In genomic region chr11:113774174-113774503, GRCh38 we compare ENCODE assay signal across 9 cellular contexts. TPM values are rescaled to one million over a fixed set of nuclear protein-coding genes. Genes with fewer than 3 reads are reported as not detected.
A peak's percentile ranks its signal among the peaks of the same experiment; 100 is the strongest.
DNase-seq lines count a peak whose midpoint lies in the region; ATAC-seq and TF ChIP-seq lines count a peak whose summit lies in the region.
"Had no signal": no experiment of that assay in that cellular context is flagged by ENCODE, and none has a peak within 500 bp of the region (broad histone marks: within the 10 kb centered on the region; RNA-seq: fewer than 3 reads in every experiment).

No MANE protein-coding gene starts in this region.

- peaks cover 33% of the 10 kb centered on the region for H3K4me1 Mint-ChIP-seq in activated naive CD4-positive, alpha-beta T cell treated with anti-CD3 and anti-CD28 coated beads, Interleukin-2, amount 10 ng/mL, durations not matched to agents 7 days and 5 days
- H3K4me1 Mint-ChIP-seq in type B pancreatic cell (ENCODE audit: unreplicated experiment), result peaks cover 17% of the 10 kb centered on the region

- H3K27ac ChIP-seq in lower lobe of right lung, result peak overlapping the region; percentile 78

- intact Hi-C loops in lower lobe of right lung (cut with DNase I), result no loop called here

- no peak for DNase-seq in activated naive CD4-positive, alpha-beta T cell treated with anti-CD3 and anti-CD28 coated beads, Interleukin-2, amount 10 ng/mL, durations not matched to agents 7 days and 5 days
- DNase-seq in activated naive CD4-positive, alpha-beta T cell treated with Interleukin-2 at 50 U/mL for 16 hours, result no peak
- DNase-seq in astrocyte of the spinal cord (ENCODE audit: low read depth, low spot score) (no peak), lower lobe of right lung (no peak), type B pancreatic cell (ENCODE audit: extremely low spot score, unreplicated experiment) (no peak), OCI-M2 (lab: John Stamatoyannopoulos, UW; ENCODE audit: unreplicated experiment) (no peak)
- no peak for DNase-seq in effector CD8-positive, alpha-beta T cell (lab: John Stamatoyannopoulos, UW)

- peaks cover 12% of the 10 kb centered on the region for H3K36me3 Mint-ChIP-seq in activated naive CD4-positive, alpha-beta T cell treated with anti-CD3 and anti-CD28 coated beads, Interleukin-2, amount 10 ng/mL, durations not matched to agents 7 days and 5 days
- H3K36me3 Mint-ChIP-seq in type B pancreatic cell, result peaks cover 3% of the 10 kb centered on the region

- ATAC-seq in lower lobe of right lung (no peak), GM18870 (IDR thresholded peaks at IDR 0.05; ENCODE audit: unreplicated experiment) (no peak)

- H3K4me3 Mint-ChIP-seq in activated naive CD4-positive, alpha-beta T cell treated with anti-CD3 and anti-CD28 coated beads, Interleukin-2, amount 10 ng/mL, durations not matched to agents 7 days and 5 days, result peak overlapping the region; percentile 95
- peak overlapping the region; percentile 100 for H3K4me3 Mint-ChIP-seq in type B pancreatic cell

- TF ChIP-seq CTCF in astrocyte of the spinal cord (IDR thresholded peaks at IDR 0.05; ENCODE audit: low read depth, low read length) (no peak), lower lobe of right lung (IDR thresholded peaks at IDR 0.05) (no peak), type B pancreatic cell (conservative IDR thresholded peaks at IDR 0.05) (peak; percentile 6)

- no peaks in the 10 kb centered on the region for H3K27me3 ChIP-seq in lower lobe of right lung (ENCODE audit: low read depth)

- peaks cover 12% of the 10 kb centered on the region for H3K27me3 Mint-ChIP-seq in activated naive CD4-positive, alpha-beta T cell treated with anti-CD3 and anti-CD28 coated beads, Interleukin-2, amount 10 ng/mL, durations not matched to agents 7 days and 5 days
- H3K27me3 Mint-ChIP-seq in type B pancreatic cell, result peaks cover 34% of the 10 kb centered on the region

- H3K9me3 Mint-ChIP-seq in activated naive CD4-positive, alpha-beta T cell treated with anti-CD3 and anti-CD28 coated beads, Interleukin-2, amount 10 ng/mL, durations not matched to agents 7 days and 5 days, result no peaks in the 10 kb centered on the region
- no peaks in the 10 kb centered on the region for H3K9me3 Mint-ChIP-seq in type B pancreatic cell

- H3K36me3 ChIP-seq in lower lobe of right lung, result peaks cover 6% of the 10 kb centered on the region

- in situ Hi-C loops in astrocyte of the spinal cord (cut with HindIII; ENCODE audit: low sequenced_read_pairs), result no loop called here

- no peak overlapping the region for H3K27ac Mint-ChIP-seq in activated naive CD4-positive, alpha-beta T cell treated with anti-CD3 and anti-CD28 coated beads, Interleukin-2, amount 10 ng/mL, durations not matched to agents 7 days and 5 days
- H3K27ac Mint-ChIP-seq in type B pancreatic cell, result peak overlapping the region; percentile 97

- CTCF ChIA-PET in activated naive CD4-positive, alpha-beta T cell treated with anti-CD3 and anti-CD28 coated beads, Interleukin-2, amount 10 ng/mL, durations not matched to agents 7 days and 5 days (lab: Charles Lee), result interaction anchor here (1.0 to 1.1 kb wide), 2 partner anchors 22 to 187 kb away, joined by 3 to 4 read pairs; no protein-coding TSS in a partner anchor

- H3K4me1 ChIP-seq in lower lobe of right lung, result peaks cover 20% of the 10 kb centered on the region

- no peaks in the 10 kb centered on the region for H3K9me3 ChIP-seq in lower lobe of right lung

- H3K4me3 ChIP-seq in astrocyte of the spinal cord (ENCODE audit: low read depth, low read length), result peak overlapping the region; percentile 94
- peak overlapping the region; percentile 80 for H3K4me3 ChIP-seq in lower lobe of right lung

RNA-seq across cellular contexts. Expression of gene ZW10, which starts 0.6 kb away (rescaled TPM):
- total RNA-seq in lower lobe of right lung (11.6 TPM), type B pancreatic cell (ENCODE audit: low replicate concordance) (19.9 and 21.9 TPM in 2 replicates)

RNA-seq across cellular contexts. Expression of gene CLDN25, which starts 5.5 kb away (rescaled TPM):
- total RNA-seq in lower lobe of right lung, result not detected
- not detected in 2 replicates for total RNA-seq in type B pancreatic cell (ENCODE audit: low replicate concordance)
- total RNA-seq: pulmonary artery endothelial cell had no signal
